In the genomic region with DNA sequence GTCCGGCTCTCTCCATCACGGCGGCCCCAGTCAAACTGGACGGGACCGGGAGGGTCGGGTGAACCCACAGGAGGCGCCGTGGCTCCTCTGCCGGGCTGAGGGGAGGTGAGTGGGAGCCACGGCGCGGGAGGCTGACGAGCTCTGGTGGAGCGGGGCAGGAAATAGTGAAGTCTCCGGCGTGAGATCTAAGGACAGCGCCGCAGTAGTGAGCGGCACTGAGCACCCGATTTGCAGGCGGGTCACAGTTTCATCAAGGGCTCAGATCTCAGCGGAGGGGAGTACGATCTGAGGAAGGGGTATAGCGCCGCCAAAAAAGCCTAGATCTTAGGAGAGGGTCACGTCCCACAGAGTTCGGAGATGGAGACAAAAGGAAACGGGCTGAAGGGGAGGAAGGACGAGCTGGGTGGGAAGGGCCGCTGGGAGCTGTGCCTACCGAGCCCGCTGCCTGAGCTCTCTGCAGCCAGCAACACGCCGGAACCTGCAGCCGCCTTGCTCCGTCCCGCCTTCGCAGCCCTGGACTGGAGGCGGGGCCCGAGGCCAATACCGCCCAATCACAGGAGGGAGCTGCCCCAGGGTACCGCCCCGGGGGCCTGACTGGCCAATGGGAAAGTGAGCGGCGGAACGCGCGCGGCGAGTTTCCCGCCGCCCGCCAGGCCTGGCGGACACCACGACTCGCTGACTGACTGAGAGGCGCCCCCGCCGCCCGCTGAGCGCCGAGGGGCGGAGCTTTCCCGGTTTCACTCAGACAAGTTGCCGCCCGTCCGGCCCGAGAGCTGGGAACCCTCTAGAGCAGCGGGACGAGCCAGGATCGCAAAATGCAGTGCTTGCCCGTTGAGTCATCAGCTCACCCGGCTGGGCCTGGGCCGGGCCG, we compare ENCODE assay signal across 8 cellular contexts. TPM values are rescaled to one million over a fixed set of nuclear protein-coding genes. Genes with fewer than 3 reads are reported as not detected.
DNase-seq lines count a peak whose midpoint lies in the region; ATAC-seq and TF ChIP-seq lines count a peak whose summit lies in the region.

No MANE protein-coding gene starts in this region.

- H3K9ac ChIP-seq in BLaER1 treated with 17β-estradiol and CSF1 and Interleukin-3, amounts not matched to agents 10 nM and 100 nM, result peak overlapping the region; percentile 77 to 91 (median 88)
- H3K9ac ChIP-seq in colonic mucosa (ENCODE audit: low read depth in 2 of 2, low read length in 2 of 2), result peak overlapping the region; percentile 95 to 97

- H3K4me1 ChIP-seq in BLaER1 treated with 17β-estradiol and CSF1 and Interleukin-3, amounts not matched to agents 10 nM and 100 nM, result peaks cover 15 to 39% (median 31%) of the 10 kb centered on the region in 10 experiments
- H3K4me1 ChIP-seq in colonic mucosa, result no peaks in the 10 kb centered on the region

- TF ChIP-seq CTCF in colonic mucosa (IDR thresholded peaks at IDR 0.05), result no peak

- H3K9me3 ChIP-seq in BLaER1 treated with 17β-estradiol and CSF1 and Interleukin-3, amounts not matched to agents 10 nM and 100 nM (replicated peaks in 1 of 11), result no peaks in the 10 kb centered on the region
- no peaks in the 10 kb centered on the region for H3K9me3 ChIP-seq in colonic mucosa

- H4K20me1 ChIP-seq in BLaER1 treated with 17β-estradiol and CSF1 and Interleukin-3, amounts not matched to agents 10 nM and 100 nM, result no peaks in the 10 kb centered on the region

- H3K36me3 ChIP-seq in BLaER1 treated with 17β-estradiol and CSF1 and Interleukin-3, amounts not matched to agents 10 nM and 100 nM, result no peaks in the 10 kb centered on the region
- no peaks in the 10 kb centered on the region for H3K36me3 ChIP-seq in colonic mucosa

- peak overlapping the region; percentile 64 to 79 (median 72) for H3K4me3 ChIP-seq in BLaER1 treated with 17β-estradiol and CSF1 and Interleukin-3, amounts not matched to agents 10 nM and 100 nM
- peak overlapping the region; percentile 64 for H3K4me3 ChIP-seq in colonic mucosa

- intact Hi-C loops in colonic mucosa (cut with DNase I), result no loop called here

- H3K27ac ChIP-seq in BLaER1 treated with 17β-estradiol and CSF1 and Interleukin-3, amounts not matched to agents 10 nM and 100 nM, result peak overlapping the region; percentile 45 to 92 (median 85); a peak in 21 of 22 replicates
- H3K27ac ChIP-seq in colonic mucosa, result peak overlapping the region; percentile 100
- H3K27ac ChIP-seq in layer of hippocampus (ENCODE audit: low read depth, low read length), result peak overlapping the region; percentile 93

- ATAC-seq in GM19324 (IDR thresholded peaks at IDR 0.05; ENCODE audit: low FRiP score, unreplicated experiment), result peak; percentile 89
- ATAC-seq in HG03460 (IDR thresholded peaks at IDR 0.05; ENCODE audit: unreplicated experiment), result peak; percentile 91

- DNase-seq in NCI-H524 treated with DMSO at 0.1 percent for 48 hours (lab: John Stamatoyannopoulos, UW), result peak; percentile 77
- peak; percentile 97 for DNase-seq in activated CD4-positive, alpha-beta T cell treated with anti-CD3 and anti-CD28 coated beads for 48 hours
- DNase-seq in colonic mucosa, result peak; percentile 97
- peak; percentile 73 to 96 (median 85) for DNase-seq in stimulated activated CD4-positive, alpha-beta T cell treated with anti-CD3 and anti-CD28 coated beads, Interleukin-1b, Interleukin-23, amount 100 ng/mL, for 24 hours (ENCODE audit: low read depth in 4 of 4, low spot score in 1 of 4)

- peak overlapping the region; percentile 93 to 100 (median 99) for H3K4me2 ChIP-seq in BLaER1 treated with 17β-estradiol and CSF1 and Interleukin-3, amounts not matched to agents 10 nM and 100 nM

- H3K27me3 ChIP-seq in BLaER1 treated with 17β-estradiol and CSF1 and Interleukin-3, amounts not matched to agents 10 nM and 100 nM, result no peaks in the 10 kb centered on the region
- H3K27me3 ChIP-seq in colonic mucosa, result no peaks in the 10 kb centered on the region
- H3K27me3 ChIP-seq in layer of hippocampus (ENCODE audit: control insufficient read depth, insufficient read depth, low read length), result no peaks in the 10 kb centered on the region

RNA-seq across cellular contexts. Expression of gene SFN, which starts 1.9 kb away (rescaled TPM):
- 100 to 1,000 TPM; 239 to 253 TPM for total RNA-seq in colonic mucosa

RNA-seq across cellular contexts. Expression of gene GPN2, which starts 25.2 kb away (rescaled TPM):
- 10 to 100 TPM; 32.4 to 36.2 TPM for total RNA-seq in colonic mucosa

RNA-seq across cellular contexts. Expression of gene GPATCH3, which starts 35.4 kb away (rescaled TPM):
- total RNA-seq in colonic mucosa, result 10 to 100 TPM; 13.9 to 14.4 TPM

RNA-seq across cellular contexts. Expression of gene ZDHHC18, which starts 38.4 kb away (rescaled TPM):
- 10 to 100 TPM; 14.1 to 16.8 TPM for total RNA-seq in colonic mucosa

RNA-seq across cellular contexts. Expression of gene NR0B2, which starts 48.9 kb away (rescaled TPM):
- total RNA-seq in colonic mucosa, result 1 to 10 TPM in 1 of 2 donors, under 1 TPM in 1; 0.64 to 1.8 TPM

Comparison
In these comparisons a context has a peak if more than half of its experiments do, and no peak if none do; other contexts are left out.
1. Peak in every context shown above with its lines: DNase-seq, ATAC-seq, H3K4me3 ChIP-seq and H3K27ac ChIP-seq.